17 cellular contexts compared by ENCODE assay signal in the genomic region with DNA sequence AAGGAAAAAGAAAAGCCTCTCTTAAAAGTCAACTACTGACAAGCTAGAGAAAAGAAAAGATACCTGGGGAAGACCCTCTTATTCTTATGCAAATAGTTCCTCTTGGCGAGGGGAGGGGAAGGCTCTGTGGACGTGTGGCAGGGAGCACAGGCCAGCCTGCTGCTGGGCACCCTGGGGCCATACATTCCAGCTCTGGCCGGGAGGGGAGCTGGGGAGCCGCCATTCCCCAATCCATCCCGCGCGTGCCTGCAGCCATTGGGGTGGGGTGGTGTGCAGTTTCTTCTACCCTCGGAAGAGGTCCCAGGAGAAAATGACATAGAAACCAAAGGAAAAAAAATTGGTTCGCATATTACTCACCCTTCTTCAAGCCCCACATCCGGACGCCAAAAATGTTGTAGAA.
"Had no signal": no experiment of that assay in that cellular context is flagged by ENCODE, and none has a peak within 500 bp of the region (broad histone marks: within the 10 kb centered on the region; RNA-seq: fewer than 3 reads in every experiment).

No MANE protein-coding gene starts in this region.

- ATAC-seq: activated naive CD8-positive, alpha-beta T cell treated with anti-CD3 and anti-CD28 coated beads, Interleukin-2, amount 50 U/mL, for 24 hours; activated T-cell treated with anti-CD3 and anti-CD28 coated beads, Interleukin-2, amount 50 U/mL, for 72 hours; gastrocnemius medialis; heart right ventricle; left colon; naive thymus-derived CD8-positive, alpha-beta T cell; psoas muscle; right lobe of liver had no signal

- H3K27me3 Mint-ChIP-seq: activated naive CD8-positive, alpha-beta T cell treated with anti-CD3 and anti-CD28 coated beads, Interleukin-2, amount 50 U/mL, for 24 hours; naive thymus-derived CD8-positive, alpha-beta T cell had no signal

- DNase-seq: activated CD4-positive, alpha-beta T cell treated with anti-CD3 and anti-CD28 coated beads for 1 hour; activated CD4-positive, alpha-beta T cell treated with anti-CD3 and anti-CD28 coated beads, Interleukin-2, amount 50 U/mL, for 48 hours; activated naive CD8-positive, alpha-beta T cell treated with anti-CD3 and anti-CD28 coated beads, Interleukin-2, amount 50 U/mL, for 24 hours; activated T-cell treated with anti-CD3 and anti-CD28 coated beads, Interleukin-2, amount 50 U/mL, for 72 hours; gastrocnemius medialis; heart right ventricle; immature natural killer cell; left colon; naive thymus-derived CD8-positive, alpha-beta T cell; occipital lobe; psoas muscle; right lobe of liver; stimulated activated CD4-positive, alpha-beta T cell treated with anti-CD3 and anti-CD28 coated beads, Interleukin-2, amount 100 ng/mL, for 48 hours; stimulated activated naive CD4-positive, alpha-beta T cell treated with Interleukin-2 at 50 U/mL for 16 hours; upper lobe of left lung had no signal

- H3K27ac ChIP-seq: ascending aorta, gastrocnemius medialis, heart right ventricle, psoas muscle, right lobe of liver, upper lobe of left lung had no signal

- H3K4me3 ChIP-seq: ascending aorta, gastrocnemius medialis, heart right ventricle, lung, psoas muscle, right lobe of liver, upper lobe of left lung had no signal

- H3K4me1 Mint-ChIP-seq: activated naive CD8-positive, alpha-beta T cell treated with anti-CD3 and anti-CD28 coated beads, Interleukin-2, amount 50 U/mL, for 24 hours; immature natural killer cell; naive thymus-derived CD8-positive, alpha-beta T cell had no signal

- H3K9me3 Mint-ChIP-seq: activated naive CD8-positive, alpha-beta T cell treated with anti-CD3 and anti-CD28 coated beads, Interleukin-2, amount 50 U/mL, for 24 hours had no signal

- H3K36me3 Mint-ChIP-seq: immature natural killer cell; naive thymus-derived CD8-positive, alpha-beta T cell had no signal

- H3K9me3 ChIP-seq: gastrocnemius medialis had no signal

- H3K36me3 ChIP-seq: ascending aorta, gastrocnemius medialis, heart right ventricle, right lobe of liver, upper lobe of left lung had no signal

- H3K4me1 ChIP-seq: ascending aorta, gastrocnemius medialis, heart right ventricle, psoas muscle, right lobe of liver, upper lobe of left lung had no signal

- H3K27ac Mint-ChIP-seq: activated naive CD8-positive, alpha-beta T cell treated with anti-CD3 and anti-CD28 coated beads, Interleukin-2, amount 50 U/mL, for 24 hours; activated T-cell treated with anti-CD3 and anti-CD28 coated beads, Interleukin-2, amount 50 U/mL, for 72 hours; immature natural killer cell; naive thymus-derived CD8-positive, alpha-beta T cell had no signal

- H3K4me3 Mint-ChIP-seq: activated naive CD8-positive, alpha-beta T cell treated with anti-CD3 and anti-CD28 coated beads, Interleukin-2, amount 50 U/mL, for 24 hours; activated T-cell treated with anti-CD3 and anti-CD28 coated beads, Interleukin-2, amount 50 U/mL, for 72 hours; immature natural killer cell; naive thymus-derived CD8-positive, alpha-beta T cell had no signal

- H3K27me3 ChIP-seq: ascending aorta, heart right ventricle, right lobe of liver, upper lobe of left lung had no signal
